In the genomic region with DNA sequence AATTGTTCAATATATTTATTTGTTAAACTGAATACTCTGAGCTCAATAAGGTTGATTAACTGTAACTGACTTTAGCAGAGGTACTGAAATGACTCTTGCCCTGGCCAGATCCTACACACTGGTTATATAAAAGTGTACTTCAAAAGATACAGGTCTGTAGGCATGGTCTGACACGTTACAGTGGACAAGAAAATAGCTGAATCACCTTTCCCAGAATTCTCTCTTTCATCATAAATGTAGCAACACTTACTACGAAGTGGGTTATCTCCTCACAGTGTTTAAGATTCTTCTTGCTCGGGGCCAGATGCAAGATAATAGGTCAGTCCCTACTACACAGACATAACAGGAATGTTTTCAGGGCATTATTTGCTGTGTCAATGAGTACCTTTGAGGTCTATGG, we compare ENCODE assay signal across 1 cellular context.
TF ChIP-seq lines count a peak whose summit lies in the region.

No MANE protein-coding gene starts in this region.

TF ChIP-seq in K562, 482 proteins besides CTCF, POLR2A, EP300 and RAD21 (continued from another document):
- TF ChIP-seq TFE3 (CRISPR knock-in tag; IDR thresholded peaks at IDR 0.05), result no peak
